ENCODE assay signal across 6 cellular contexts in genomic region chr11:89659414-89659813, GRCh38. TPM values are rescaled to one million over a fixed set of nuclear protein-coding genes. Genes with fewer than 3 reads are reported as not detected.
"Had no signal": no experiment of that assay in that cellular context is flagged by ENCODE, and none has a peak within 500 bp of the region (broad histone marks: within the 10 kb centered on the region; RNA-seq: fewer than 3 reads in every experiment).

No MANE protein-coding gene starts in this region.

RNA-seq across cellular contexts. Expression of gene TRIM77, which starts 50.7 kb away (rescaled TPM):
- total RNA-seq: HepG2, HT-29, HT1080, IMR-90, K562 had no signal
- polyA plus RNA-seq: HepG2, IgD-negative memory B cell, IMR-90, K562 had no signal
